ENCODE assay signal across 8 cellular contexts in the genomic region with DNA sequence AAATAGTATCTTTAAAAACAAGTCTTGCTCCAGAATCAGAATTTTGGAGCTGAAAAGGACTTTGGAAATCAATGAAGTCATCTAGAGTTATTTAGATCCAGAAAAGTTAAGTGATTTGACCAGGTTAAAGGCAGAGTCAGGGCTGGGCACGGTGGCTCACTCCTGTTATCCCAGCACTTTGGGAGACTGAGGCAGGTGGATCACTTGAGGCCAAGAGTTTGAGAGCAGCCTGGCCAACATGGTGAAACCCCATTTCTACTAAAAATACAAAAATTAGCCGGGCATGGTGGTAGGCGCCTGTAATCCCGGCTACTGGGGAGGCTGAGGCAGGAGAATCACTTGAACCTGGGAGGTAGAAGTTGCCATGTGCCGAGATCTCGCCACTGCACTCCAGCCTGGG. TPM values are rescaled to one million over a fixed set of nuclear protein-coding genes. Genes with fewer than 3 reads are reported as not detected.
DNase-seq lines count a peak whose midpoint lies in the region; ATAC-seq and TF ChIP-seq lines count a peak whose summit lies in the region.
"Not testable (repeated sequence)": the region's sequence is repeated elsewhere in the genome, so short reads cannot be mapped to it uniquely, and the experiment has no call there.

No MANE protein-coding gene starts in this region.

- not testable (repeated sequence) for DNase-seq in CD14-positive monocyte (ENCODE audit: low spot score); T-helper 17 cell; activated T-helper 2 cell treated with anti-CD3 and anti-CD28 coated beads, Interferon-gamma antibody, Interleukin-2, Interleukin-4, amounts not matched to agents 10 μg/mL and 5 μg/mL and 100 μg/mL, durations not matched to agents 14 hours and 24 hours and 36 hours (ENCODE audit: low spot score); right atrium auricular region (ENCODE audit: low spot score); naive thymus-derived CD8-positive, alpha-beta T cell
- peak; percentile 43 for DNase-seq in sigmoid colon
- DNase-seq in tibial artery: peak in 1 of 2 donors; percentile 50

- POLR2A ChIA-PET in naive thymus-derived CD8-positive, alpha-beta T cell (lab: Charles Lee): interaction anchor here (0.7 to 1.6 kb wide), 6 partner anchors 12 to 143 kb away, joined by 3 to 6 read pairs (median 3); no protein-coding TSS in a partner anchor

- peaks cover 26% of the 10 kb centered on the region for H3K4me1 Mint-ChIP-seq in CD14-positive monocyte
- H3K4me1 Mint-ChIP-seq in T-helper 17 cell: peaks cover 22% of the 10 kb centered on the region
- H3K4me1 Mint-ChIP-seq in activated T-helper 2 cell treated with anti-CD3 and anti-CD28 coated beads, Interferon-gamma antibody, Interleukin-2, Interleukin-4, amounts not matched to agents 10 μg/mL and 5 μg/mL and 100 μg/mL, durations not matched to agents 14 hours and 24 hours and 36 hours (ENCODE audit: low read depth): peaks cover 31% of the 10 kb centered on the region
- peaks cover 53% of the 10 kb centered on the region for H3K4me1 Mint-ChIP-seq in brain
- H3K4me1 Mint-ChIP-seq in naive thymus-derived CD8-positive, alpha-beta T cell: peaks cover 17 to 64% (median 60%) of the 10 kb centered on the region in 4 donors

- H3K27ac Mint-ChIP-seq in CD14-positive monocyte: peak overlapping the region; percentile 80 to 98 (median 93)
- peak overlapping the region; percentile 47 for H3K27ac Mint-ChIP-seq in T-helper 17 cell
- H3K27ac Mint-ChIP-seq in activated T-helper 2 cell treated with anti-CD3 and anti-CD28 coated beads, Interferon-gamma antibody, Interleukin-2, Interleukin-4, amounts not matched to agents 10 μg/mL and 5 μg/mL and 100 μg/mL, durations not matched to agents 14 hours and 24 hours and 36 hours: peak overlapping the region; percentile 75
- H3K27ac Mint-ChIP-seq in brain: peak overlapping the region in 4 of 5 experiments; percentile 43 to 90 (median 78)
- peak overlapping the region in 8 of 10 donors; percentile 14 to 87 (median 65) for H3K27ac Mint-ChIP-seq in naive thymus-derived CD8-positive, alpha-beta T cell

- H3K27me3 Mint-ChIP-seq in CD14-positive monocyte (ENCODE audit: low read depth in 3 of 3); T-helper 17 cell; activated T-helper 2 cell treated with anti-CD3 and anti-CD28 coated beads, Interferon-gamma antibody, Interleukin-2, Interleukin-4, amounts not matched to agents 10 μg/mL and 5 μg/mL and 100 μg/mL, durations not matched to agents 14 hours and 24 hours and 36 hours (ENCODE audit: low read depth); brain; naive thymus-derived CD8-positive, alpha-beta T cell: not testable (repeated sequence)

- H3K36me3 ChIP-seq in right atrium auricular region (peaks cover 14% of the 10 kb centered on the region), sigmoid colon (peaks cover 0 to 36% (median 4%) of the 10 kb centered on the region in 4 donors), tibial artery (peaks cover 23 to 36% (median 31%) of the 10 kb centered on the region in 3 donors)

- H3K9me3 ChIP-seq in T-helper 17 cell (ENCODE audit: control insufficient read depth, low read length, poor library complexity, severe bottlenecking); right atrium auricular region; sigmoid colon; tibial artery: not testable (repeated sequence)

- peak overlapping the region; percentile 79 to 80 for H3K27ac ChIP-seq in right atrium auricular region
- peak overlapping the region; percentile 68 to 76 (median 72) for H3K27ac ChIP-seq in sigmoid colon
- peak overlapping the region; percentile 79 to 92 for H3K27ac ChIP-seq in tibial artery

- H3K36me3 Mint-ChIP-seq in CD14-positive monocyte (peaks cover 22 to 33% of the 10 kb centered on the region in 2 donors), brain (peaks cover 28% of the 10 kb centered on the region)
- not testable (repeated sequence) for H3K36me3 Mint-ChIP-seq in T-helper 17 cell (ENCODE audit: low read depth)
- peaks cover 40% of the 10 kb centered on the region for H3K36me3 Mint-ChIP-seq in activated T-helper 2 cell treated with anti-CD3 and anti-CD28 coated beads, Interferon-gamma antibody, Interleukin-2, Interleukin-4, amounts not matched to agents 10 μg/mL and 5 μg/mL and 100 μg/mL, durations not matched to agents 14 hours and 24 hours and 36 hours (ENCODE audit: low read depth)
- peaks cover 0 to 62% (median 12%) of the 10 kb centered on the region in 3 donors for H3K36me3 Mint-ChIP-seq in naive thymus-derived CD8-positive, alpha-beta T cell

- not testable (repeated sequence) for H3K9me3 Mint-ChIP-seq in CD14-positive monocyte; activated T-helper 2 cell treated with anti-CD3 and anti-CD28 coated beads, Interferon-gamma antibody, Interleukin-2, Interleukin-4, amounts not matched to agents 10 μg/mL and 5 μg/mL and 100 μg/mL, durations not matched to agents 14 hours and 24 hours and 36 hours; brain; naive thymus-derived CD8-positive, alpha-beta T cell

- WGBS in sigmoid colon, 2 donors: 93 to 94% methylated on average over 6 of the region's 6 CpGs

- TF ChIP-seq CTCF in CD14-positive monocyte (IDR thresholded peaks at IDR 0.05); brain (conservative IDR thresholded peaks at IDR 0.05); right atrium auricular region (IDR thresholded peaks at IDR 0.05); sigmoid colon (IDR thresholded peaks at IDR 0.05); tibial artery (IDR thresholded peaks at IDR 0.05): not testable (repeated sequence)

- intact Hi-C loops in CD14-positive monocyte (cut with micrococcal nuclease): loop anchor here in 1 of 2 donors (10.0 kb wide), 1 partner anchor 99 kb away; no protein-coding TSS in a partner anchor
- intact Hi-C loops in activated T-helper 2 cell treated with anti-CD3 and anti-CD28 coated beads, Interferon-gamma antibody, Interleukin-2, Interleukin-4, amounts not matched to agents 10 μg/mL and 5 μg/mL and 100 μg/mL, durations not matched to agents 14 hours and 24 hours and 36 hours (cut with micrococcal nuclease); sigmoid colon (cut with DNase I); tibial artery (cut with DNase I; ENCODE audit: low total_unique reads): not testable (repeated sequence)

- not testable (repeated sequence) for H3K27me3 ChIP-seq in right atrium auricular region, sigmoid colon, tibial artery

- H3K4me1 ChIP-seq in right atrium auricular region (peaks cover 0 to 44% of the 10 kb centered on the region in 2 donors), sigmoid colon (peaks cover 0 to 45% (median 36%) of the 10 kb centered on the region in 4 donors), tibial artery (peaks cover 0 to 88% (median 36%) of the 10 kb centered on the region in 4 donors)

- not testable (repeated sequence) for H3K4me3 ChIP-seq in right atrium auricular region, sigmoid colon, tibial artery

- TF ChIP-seq POLR2A in sigmoid colon (IDR thresholded peaks at IDR 0.05): not testable (repeated sequence)

- not testable (repeated sequence) for ATAC-seq in T-helper 17 cell; naive thymus-derived CD8-positive, alpha-beta T cell

- H3K4me3 Mint-ChIP-seq in CD14-positive monocyte: peak overlapping the region in 1 of 2 donors; percentile 22
- H3K4me3 Mint-ChIP-seq in T-helper 17 cell; activated T-helper 2 cell treated with anti-CD3 and anti-CD28 coated beads, Interferon-gamma antibody, Interleukin-2, Interleukin-4, amounts not matched to agents 10 μg/mL and 5 μg/mL and 100 μg/mL, durations not matched to agents 14 hours and 24 hours and 36 hours (ENCODE audit: low read depth); brain: not testable (repeated sequence)
- H3K4me3 Mint-ChIP-seq in naive thymus-derived CD8-positive, alpha-beta T cell: peak overlapping the region in 6 of 10 donors; percentile 1 to 69 (median 25)

- TF ChIP-seq EP300 in sigmoid colon (IDR thresholded peaks at IDR 0.05): not testable (repeated sequence)

RNA-seq across cellular contexts. Expression of gene ASCC1, which starts 8.1 kb away (rescaled TPM):
- 10 to 100 TPM; 17.9 to 20.9 TPM for polyA plus RNA-seq in CD14-positive monocyte
- 10 to 100 TPM; 14.0 to 14.6 TPM for total RNA-seq in T-helper 17 cell
- 46.2 and 49.6 TPM in 2 replicates for total RNA-seq in activated T-helper 2 cell treated with anti-CD3 and anti-CD28 coated beads, Interferon-gamma antibody, Interleukin-2, Interleukin-4, amounts not matched to agents 10 μg/mL and 5 μg/mL and 100 μg/mL, durations not matched to agents 14 hours and 24 hours and 36 hours
- 43.6 TPM for polyA plus RNA-seq in brain (ENCODE audit: insufficient read depth, low read depth, low replicate concordance)
- total RNA-seq in right atrium auricular region: 10 to 100 TPM; 27.2 to 37.0 TPM
- 10 to 100 TPM; 23.8 to 24.7 TPM for total RNA-seq in naive thymus-derived CD8-positive, alpha-beta T cell
- polyA plus RNA-seq in naive thymus-derived CD8-positive, alpha-beta T cell: 10 to 100 TPM; 21.2 to 44.4 (median 31.4) TPM
- total RNA-seq in sigmoid colon: 10 to 100 TPM; 21.0 to 53.7 (median 37.1) TPM
- polyA plus RNA-seq in sigmoid colon: 10 to 100 TPM; 15.3 to 21.5 (median 15.6) TPM

RNA-seq across cellular contexts. Expression of gene ANAPC16, which starts 8.4 kb away (rescaled TPM):
- polyA plus RNA-seq in CD14-positive monocyte (100 to 1,000 TPM; 148 to 167 TPM), brain (ENCODE audit: insufficient read depth, low read depth, low replicate concordance) (79.8 TPM), sigmoid colon (100 to 1,000 TPM; 107 to 203 (median 198) TPM)
- total RNA-seq in T-helper 17 cell (10 to 100 TPM; 69.5 to 85.7 TPM), right atrium auricular region (100 to 1,000 TPM; 139 to 163 TPM), sigmoid colon (100 to 1,000 TPM in 3 of 4 donors, 10 to 100 TPM in 1; 80.0 to 228 (median 157) TPM)
- total RNA-seq in activated T-helper 2 cell treated with anti-CD3 and anti-CD28 coated beads, Interferon-gamma antibody, Interleukin-2, Interleukin-4, amounts not matched to agents 10 μg/mL and 5 μg/mL and 100 μg/mL, durations not matched to agents 14 hours and 24 hours and 36 hours: 94.1 and 95.9 TPM in 2 replicates
- 100 to 1,000 TPM; 121 to 128 TPM for total RNA-seq in naive thymus-derived CD8-positive, alpha-beta T cell
- 100 to 1,000 TPM; 419 to 453 (median 444) TPM for polyA plus RNA-seq in naive thymus-derived CD8-positive, alpha-beta T cell

RNA-seq across cellular contexts. Expression of gene DDIT4, which starts 49.5 kb away (rescaled TPM):
- 10 to 100 TPM; 26.1 to 45.8 TPM for polyA plus RNA-seq in CD14-positive monocyte
- total RNA-seq in T-helper 17 cell: 100 to 1,000 TPM; 186 to 300 TPM
- 543 and 569 TPM in 2 replicates for total RNA-seq in activated T-helper 2 cell treated with anti-CD3 and anti-CD28 coated beads, Interferon-gamma antibody, Interleukin-2, Interleukin-4, amounts not matched to agents 10 μg/mL and 5 μg/mL and 100 μg/mL, durations not matched to agents 14 hours and 24 hours and 36 hours
- polyA plus RNA-seq in brain (ENCODE audit: insufficient read depth, low read depth, low replicate concordance): 121 TPM
- 100 to 1,000 TPM; 100 to 136 TPM for total RNA-seq in right atrium auricular region
- 10 to 100 TPM; 23.8 to 29.6 TPM for total RNA-seq in naive thymus-derived CD8-positive, alpha-beta T cell
- polyA plus RNA-seq in naive thymus-derived CD8-positive, alpha-beta T cell: 100 to 1,000 TPM in 2 of 3 donors, 10 to 100 TPM in 1; 68.0 to 190 (median 189) TPM
- 100 to 1,000 TPM in 2 of 4 donors, 10 to 100 TPM in 2; 77.2 to 202 (median 133) TPM for total RNA-seq in sigmoid colon
- polyA plus RNA-seq in sigmoid colon: 100 to 1,000 TPM in 1 of 3 donors, 10 to 100 TPM in 2; 71.5 to 413 (median 85.3) TPM
